In genomic region chrX:5746231-5746630, GRCh38 we compare ENCODE assay signal across 28 cellular contexts.
"Had no signal": no experiment of that assay in that cellular context is flagged by ENCODE, and none has a peak within 500 bp of the region (broad histone marks: within the 10 kb centered on the region; RNA-seq: fewer than 3 reads in every experiment).

No MANE protein-coding gene starts in this region.

- H3K4me3 ChIP-seq: ascending aorta, coronary artery, esophagus squamous epithelium, gastroesophageal sphincter, heart right ventricle had no signal

- H3K36me3 Mint-ChIP-seq: activated CD4-positive, alpha-beta memory T cell treated with anti-CD3 and anti-CD28 coated beads for 36 hours; activated CD8-positive, alpha-beta memory T cell treated with anti-CD3 and anti-CD28 coated beads, Interleukin-2, amount 10 ng/mL, durations not matched to agents 7 days and 5 days; activated naive CD4-positive, alpha-beta T cell treated with anti-CD3 and anti-CD28 coated beads, Interleukin-2, amount 10 ng/mL, durations not matched to agents 7 days and 5 days; activated naive CD4-positive, alpha-beta T cell treated with anti-CD3 and anti-CD28 coated beads, Interleukin-2, amount 50 U/mL, for 72 hours; activated naive CD8-positive, alpha-beta T cell treated with anti-CD3 and anti-CD28 coated beads, Interleukin-2, amount 10 ng/mL, durations not matched to agents 7 days and 5 days had no signal

- H3K36me3 ChIP-seq: ascending aorta, brain microvascular endothelial cell, esophagus squamous epithelium, gastroesophageal sphincter, heart right ventricle had no signal

- H3K27me3 ChIP-seq: ascending aorta, brain microvascular endothelial cell, esophagus squamous epithelium, gastroesophageal sphincter, heart right ventricle had no signal

- ATAC-seq: activated CD4-positive, alpha-beta T cell treated with anti-CD3 and anti-CD28 coated beads for 36 hours; activated CD8-positive, alpha-beta memory T cell treated with anti-CD3 and anti-CD28 coated beads, Interleukin-2, amount 10 ng/mL, durations not matched to agents 7 days and 5 days; activated CD8-positive, alpha-beta T cell treated with anti-CD3 and anti-CD28 coated beads, Interleukin-2, amount 10 ng/mL, durations not matched to agents 7 days and 5 days; activated naive CD4-positive, alpha-beta T cell treated with anti-CD3 and anti-CD28 coated beads, Interleukin-2, amount 50 U/mL, for 72 hours; effector memory CD8-positive, alpha-beta T cell; gastroesophageal sphincter; heart right ventricle had no signal

- H3K9me3 Mint-ChIP-seq: activated CD4-positive, alpha-beta memory T cell treated with anti-CD3 and anti-CD28 coated beads for 36 hours; activated naive CD8-positive, alpha-beta T cell treated with anti-CD3 and anti-CD28 coated beads, Interleukin-2, amount 10 ng/mL, durations not matched to agents 7 days and 5 days had no signal

- H3K27ac ChIP-seq: ascending aorta, brain microvascular endothelial cell, coronary artery, epithelial cell of prostate, esophagus squamous epithelium, gastroesophageal sphincter, heart right ventricle had no signal

- H3K27ac Mint-ChIP-seq: activated CD4-positive, alpha-beta memory T cell treated with anti-CD3 and anti-CD28 coated beads for 36 hours; activated CD4-positive, alpha-beta T cell treated with anti-CD3 and anti-CD28 coated beads for 36 hours; activated CD4-positive, alpha-beta T cell treated with anti-CD3 and anti-CD28 coated beads, Interleukin-2, amount 10 ng/mL, durations not matched to agents 24 days and 14 days; activated CD8-positive, alpha-beta memory T cell treated with anti-CD3 and anti-CD28 coated beads, Interleukin-2, amount 10 ng/mL, durations not matched to agents 7 days and 5 days; activated CD8-positive, alpha-beta T cell treated with anti-CD3 and anti-CD28 coated beads, Interleukin-2, amount 10 ng/mL, durations not matched to agents 7 days and 5 days; activated naive CD4-positive, alpha-beta T cell treated with anti-CD3 and anti-CD28 coated beads, Interleukin-2, amount 10 ng/mL, durations not matched to agents 7 days and 5 days; activated naive CD4-positive, alpha-beta T cell treated with anti-CD3 and anti-CD28 coated beads, Interleukin-2, amount 50 U/mL, for 72 hours; activated naive CD8-positive, alpha-beta T cell treated with anti-CD3 and anti-CD28 coated beads, Interleukin-2, amount 10 ng/mL, durations not matched to agents 7 days and 5 days; effector memory CD8-positive, alpha-beta T cell had no signal

- H3K9me3 ChIP-seq: ascending aorta, esophagus squamous epithelium, gastroesophageal sphincter had no signal

- H3K27me3 Mint-ChIP-seq: activated CD4-positive, alpha-beta memory T cell treated with anti-CD3 and anti-CD28 coated beads for 36 hours; activated CD4-positive, alpha-beta T cell treated with anti-CD3 and anti-CD28 coated beads for 36 hours; activated CD4-positive, alpha-beta T cell treated with anti-CD3 and anti-CD28 coated beads, Interleukin-2, amount 10 ng/mL, durations not matched to agents 24 days and 14 days; activated CD8-positive, alpha-beta memory T cell treated with anti-CD3 and anti-CD28 coated beads, Interleukin-2, amount 10 ng/mL, durations not matched to agents 7 days and 5 days; activated naive CD4-positive, alpha-beta T cell treated with anti-CD3 and anti-CD28 coated beads, Interleukin-2, amount 10 ng/mL, durations not matched to agents 7 days and 5 days; activated naive CD8-positive, alpha-beta T cell treated with anti-CD3 and anti-CD28 coated beads, Interleukin-2, amount 10 ng/mL, durations not matched to agents 7 days and 5 days; central memory CD8-positive, alpha-beta T cell; effector memory CD8-positive, alpha-beta T cell had no signal

- DNase-seq: activated CD4-positive, alpha-beta memory T cell treated with anti-CD3 and anti-CD28 coated beads for 36 hours; activated CD4-positive, alpha-beta T cell treated with anti-CD3 and anti-CD28 coated beads for 36 hours; activated CD4-positive, alpha-beta T cell treated with anti-CD3 and anti-CD28 coated beads, Interleukin-2, amount 10 ng/mL, durations not matched to agents 24 days and 14 days; activated CD4-positive, CD25-positive, alpha-beta regulatory T cell; activated CD4-positive, CD25-positive, alpha-beta regulatory T cell treated with anti-CD3 and anti-CD28 coated beads, Interleukin-2, amount 50 U/mL, for 72 hours; activated CD8-positive, alpha-beta memory T cell treated with anti-CD3 and anti-CD28 coated beads, Interleukin-2, amount 10 ng/mL, durations not matched to agents 7 days and 5 days; activated CD8-positive, alpha-beta memory T cell treated with anti-CD3 and anti-CD28 coated beads, Interleukin-2, amount 50 U/mL, for 4 hours; activated CD8-positive, alpha-beta T cell treated with anti-CD3 and anti-CD28 coated beads, Interleukin-2, amount 10 ng/mL, durations not matched to agents 7 days and 5 days; activated gamma-delta T cell; activated naive CD4-positive, alpha-beta T cell; activated naive CD4-positive, alpha-beta T cell treated with anti-CD3 and anti-CD28 coated beads, Interleukin-2, amount 10 ng/mL, durations not matched to agents 7 days and 5 days; activated naive CD8-positive, alpha-beta T cell treated with anti-CD3 and anti-CD28 coated beads, Interleukin-2, amount 10 ng/mL, durations not matched to agents 7 days and 5 days; activated T-cell treated with anti-CD3 and anti-CD28 coated beads, Interleukin-2, amount 50 U/mL, for 1 hour; activated T-cell treated with anti-CD3 and anti-CD28 coated beads, Interleukin-2, amount 50 U/mL, for 48 hours; brain microvascular endothelial cell; dermis blood vessel endothelial cell; effector CD4-positive, alpha-beta T cell; effector memory CD8-positive, alpha-beta T cell; esophagus squamous epithelium; foreskin melanocyte; heart right ventricle; T-helper 2 cell had no signal

- H3K4me1 ChIP-seq: ascending aorta, esophagus squamous epithelium, gastroesophageal sphincter, heart right ventricle had no signal

- H3K4me1 Mint-ChIP-seq: activated CD4-positive, alpha-beta T cell treated with anti-CD3 and anti-CD28 coated beads for 36 hours; activated CD4-positive, alpha-beta T cell treated with anti-CD3 and anti-CD28 coated beads, Interleukin-2, amount 10 ng/mL, durations not matched to agents 24 days and 14 days; activated CD8-positive, alpha-beta memory T cell treated with anti-CD3 and anti-CD28 coated beads, Interleukin-2, amount 10 ng/mL, durations not matched to agents 7 days and 5 days; activated naive CD4-positive, alpha-beta T cell treated with anti-CD3 and anti-CD28 coated beads, Interleukin-2, amount 10 ng/mL, durations not matched to agents 7 days and 5 days; activated naive CD8-positive, alpha-beta T cell treated with anti-CD3 and anti-CD28 coated beads, Interleukin-2, amount 10 ng/mL, durations not matched to agents 7 days and 5 days; central memory CD8-positive, alpha-beta T cell had no signal

- H3K4me3 Mint-ChIP-seq: activated CD4-positive, alpha-beta memory T cell treated with anti-CD3 and anti-CD28 coated beads for 36 hours; activated CD4-positive, alpha-beta T cell treated with anti-CD3 and anti-CD28 coated beads for 36 hours; activated CD4-positive, alpha-beta T cell treated with anti-CD3 and anti-CD28 coated beads, Interleukin-2, amount 10 ng/mL, durations not matched to agents 24 days and 14 days; activated CD8-positive, alpha-beta memory T cell treated with anti-CD3 and anti-CD28 coated beads, Interleukin-2, amount 10 ng/mL, durations not matched to agents 7 days and 5 days; activated CD8-positive, alpha-beta T cell treated with anti-CD3 and anti-CD28 coated beads, Interleukin-2, amount 10 ng/mL, durations not matched to agents 7 days and 5 days; activated naive CD4-positive, alpha-beta T cell treated with anti-CD3 and anti-CD28 coated beads, Interleukin-2, amount 10 ng/mL, durations not matched to agents 7 days and 5 days; activated naive CD8-positive, alpha-beta T cell treated with anti-CD3 and anti-CD28 coated beads, Interleukin-2, amount 10 ng/mL, durations not matched to agents 7 days and 5 days; central memory CD8-positive, alpha-beta T cell; effector memory CD8-positive, alpha-beta T cell had no signal
